ENCODE assay signal across 1 cellular context in the genomic region with DNA sequence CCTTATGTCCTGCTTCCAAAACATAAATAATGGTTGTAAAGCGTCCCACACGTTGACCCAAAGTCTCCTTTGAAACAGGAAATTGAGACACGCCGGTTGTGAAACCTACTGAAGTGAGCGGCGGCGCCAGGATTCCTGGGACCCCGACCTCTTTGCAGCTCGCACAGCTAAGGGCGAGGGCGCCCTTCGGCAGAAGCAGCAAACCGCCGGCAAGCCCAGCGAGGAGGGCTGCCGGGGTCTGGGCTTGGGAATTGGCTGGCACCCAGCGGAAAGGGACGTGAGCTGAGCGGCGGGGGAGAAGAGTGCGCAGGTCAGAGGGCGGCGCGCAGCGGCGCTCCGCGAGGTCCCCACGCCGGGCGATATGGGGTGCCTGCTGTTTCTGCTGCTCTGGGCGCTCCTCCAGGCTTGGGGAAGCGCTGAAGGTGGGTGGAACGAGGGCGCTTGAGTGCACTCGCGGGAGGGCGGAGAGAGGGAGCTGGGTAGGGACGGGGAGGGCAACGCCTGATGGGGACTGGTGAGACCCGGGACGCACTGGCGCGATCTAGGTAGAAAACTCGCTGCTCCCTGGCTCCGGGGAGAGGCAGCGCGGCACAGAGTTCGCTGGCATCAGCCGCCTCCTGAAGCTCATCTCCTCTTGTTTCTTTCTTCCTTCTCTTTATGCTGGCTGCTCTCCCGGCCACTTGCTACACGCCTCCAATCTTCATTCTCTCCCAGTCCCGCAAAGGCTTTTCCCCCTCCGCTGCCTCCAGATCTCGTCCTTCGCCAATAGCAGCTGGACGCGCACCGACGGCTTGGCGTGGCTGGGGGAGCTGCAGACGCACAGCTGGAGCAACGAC.
TF ChIP-seq lines count a peak whose summit lies in the region.

CD1D (plus strand) TSS at position 155 of the 836 bp plus-strand sequence; CDS start at position 362, 207 bp downstream.

TF ChIP-seq in WTC11, 78 proteins besides CTCF, POLR2A, EP300 and RAD21 (continued from another document):
- TF ChIP-seq NR2C2 (CRISPR knock-in tag; IDR thresholded peaks at IDR 0.05) (no peak), FOXP1 (CRISPR knock-in tag; IDR thresholded peaks at IDR 0.05; ENCODE audit: borderline replicate concordance) (0 out of 2 replicates have a peak, but pooled peaks have one; percentile 53), ZNF396 (CRISPR knock-in tag; IDR thresholded peaks at IDR 0.05; ENCODE audit: borderline replicate concordance) (no peak), RORB (CRISPR knock-in tag; IDR thresholded peaks at IDR 0.05) (no peak), GTF2I (CRISPR knock-in tag; conservative IDR thresholded peaks at IDR 0.05) (no peak), HMGXB4 (CRISPR knock-in tag; IDR thresholded peaks at IDR 0.05) (no peak), STAT6 (CRISPR knock-in tag; conservative IDR thresholded peaks at IDR 0.05; ENCODE audit: low read depth) (no peak), ZNF532 (CRISPR knock-in tag; IDR thresholded peaks at IDR 0.05; ENCODE audit: borderline replicate concordance) (no peak), ZNF423 (CRISPR knock-in tag; IDR thresholded peaks at IDR 0.05) (peak; percentile 23; the same call in 1 of the 2 replicates), ZBTB21 (CRISPR knock-in tag; IDR thresholded peaks at IDR 0.05; ENCODE audit: borderline replicate concordance) (peak; percentile 35; the same call in 1 of the 2 replicates), TEAD4 (CRISPR knock-in tag; IDR thresholded peaks at IDR 0.05) (0 out of 2 replicates have a peak, but pooled peaks have one; percentile 14), FOXJ3 (CRISPR knock-in tag; IDR thresholded peaks at IDR 0.05; ENCODE audit: borderline replicate concordance) (no peak), SMAD4 (CRISPR knock-in tag; IDR thresholded peaks at IDR 0.05) (no peak), ZNF138 (CRISPR knock-in tag; conservative IDR thresholded peaks at IDR 0.05) (no peak)
- TF ChIP-seq, protein P1, sequence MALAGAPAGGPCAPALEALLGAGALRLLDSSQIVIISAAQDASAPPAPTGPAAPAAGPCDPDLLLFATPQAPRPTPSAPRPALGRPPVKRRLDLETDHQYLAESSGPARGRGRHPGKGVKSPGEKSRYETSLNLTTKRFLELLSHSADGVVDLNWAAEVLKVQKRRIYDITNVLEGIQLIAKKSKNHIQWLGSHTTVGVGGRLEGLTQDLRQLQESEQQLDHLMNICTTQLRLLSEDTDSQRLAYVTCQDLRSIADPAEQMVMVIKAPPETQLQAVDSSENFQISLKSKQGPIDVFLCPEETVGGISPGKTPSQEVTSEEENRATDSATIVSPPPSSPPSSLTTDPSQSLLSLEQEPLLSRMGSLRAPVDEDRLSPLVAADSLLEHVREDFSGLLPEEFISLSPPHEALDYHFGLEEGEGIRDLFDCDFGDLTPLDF (CRISPR knock-in tag; IDR thresholded peaks at IDR 0.05) = no peak
- TF ChIP-seq, protein P2, sequence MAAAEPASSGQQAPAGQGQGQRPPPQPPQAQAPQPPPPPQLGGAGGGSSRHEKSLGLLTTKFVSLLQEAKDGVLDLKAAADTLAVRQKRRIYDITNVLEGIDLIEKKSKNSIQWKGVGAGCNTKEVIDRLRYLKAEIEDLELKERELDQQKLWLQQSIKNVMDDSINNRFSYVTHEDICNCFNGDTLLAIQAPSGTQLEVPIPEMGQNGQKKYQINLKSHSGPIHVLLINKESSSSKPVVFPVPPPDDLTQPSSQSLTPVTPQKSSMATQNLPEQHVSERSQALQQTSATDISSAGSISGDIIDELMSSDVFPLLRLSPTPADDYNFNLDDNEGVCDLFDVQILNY (CRISPR knock-in tag; IDR thresholded peaks at IDR 0.05) = no peak
- TF ChIP-seq, protein P3, sequence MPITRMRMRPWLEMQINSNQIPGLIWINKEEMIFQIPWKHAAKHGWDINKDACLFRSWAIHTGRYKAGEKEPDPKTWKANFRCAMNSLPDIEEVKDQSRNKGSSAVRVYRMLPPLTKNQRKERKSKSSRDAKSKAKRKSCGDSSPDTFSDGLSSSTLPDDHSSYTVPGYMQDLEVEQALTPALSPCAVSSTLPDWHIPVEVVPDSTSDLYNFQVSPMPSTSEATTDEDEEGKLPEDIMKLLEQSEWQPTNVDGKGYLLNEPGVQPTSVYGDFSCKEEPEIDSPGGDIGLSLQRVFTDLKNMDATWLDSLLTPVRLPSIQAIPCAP (CRISPR knock-in tag; IDR thresholded peaks at IDR 0.05) = no peak
- TF ChIP-seq, protein P4, sequence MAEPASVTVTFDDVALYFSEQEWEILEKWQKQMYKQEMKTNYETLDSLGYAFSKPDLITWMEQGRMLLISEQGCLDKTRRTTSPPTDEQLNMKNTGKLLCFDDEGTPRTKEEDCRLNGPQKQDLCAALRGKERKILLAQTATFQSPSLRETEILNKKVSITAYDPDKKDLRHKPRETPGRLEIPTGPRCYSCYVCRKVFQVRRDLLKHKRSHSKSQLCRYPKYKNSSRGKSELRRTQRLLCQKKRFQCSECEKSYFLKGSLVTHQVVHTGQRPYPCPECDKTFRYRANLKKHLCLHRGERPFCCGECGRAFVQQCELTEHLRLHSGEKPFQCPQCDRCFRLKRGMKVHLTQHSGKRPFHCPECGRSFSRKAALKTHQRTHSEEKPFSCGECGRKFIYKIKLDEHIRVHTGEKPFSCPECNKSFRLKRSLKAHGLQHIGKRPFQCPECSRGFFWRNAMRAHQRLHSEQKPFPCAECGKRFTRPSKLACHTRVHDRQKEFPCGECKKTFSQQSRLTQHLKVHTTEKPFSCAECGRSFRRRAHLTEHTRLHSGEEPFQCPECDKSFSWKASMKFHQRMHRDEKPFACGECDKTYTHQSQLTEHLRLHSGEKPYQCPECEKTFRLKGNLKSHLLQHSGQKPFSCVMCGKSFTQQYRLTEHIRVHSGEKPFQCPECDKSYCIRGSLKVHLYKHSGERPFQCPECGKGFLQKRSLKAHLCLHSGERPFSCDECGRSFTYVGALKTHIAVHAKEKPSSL (CRISPR knock-in tag; conservative IDR thresholded peaks at IDR 0.05) = no peak
- TF ChIP-seq, protein P5, sequence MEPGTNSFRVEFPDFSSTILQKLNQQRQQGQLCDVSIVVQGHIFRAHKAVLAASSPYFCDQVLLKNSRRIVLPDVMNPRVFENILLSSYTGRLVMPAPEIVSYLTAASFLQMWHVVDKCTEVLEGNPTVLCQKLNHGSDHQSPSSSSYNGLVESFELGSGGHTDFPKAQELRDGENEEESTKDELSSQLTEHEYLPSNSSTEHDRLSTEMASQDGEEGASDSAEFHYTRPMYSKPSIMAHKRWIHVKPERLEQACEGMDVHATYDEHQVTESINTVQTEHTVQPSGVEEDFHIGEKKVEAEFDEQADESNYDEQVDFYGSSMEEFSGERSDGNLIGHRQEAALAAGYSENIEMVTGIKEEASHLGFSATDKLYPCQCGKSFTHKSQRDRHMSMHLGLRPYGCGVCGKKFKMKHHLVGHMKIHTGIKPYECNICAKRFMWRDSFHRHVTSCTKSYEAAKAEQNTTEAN (CRISPR knock-in tag; IDR thresholded peaks at IDR 0.05) = no peak
- TF ChIP-seq, protein P6, sequence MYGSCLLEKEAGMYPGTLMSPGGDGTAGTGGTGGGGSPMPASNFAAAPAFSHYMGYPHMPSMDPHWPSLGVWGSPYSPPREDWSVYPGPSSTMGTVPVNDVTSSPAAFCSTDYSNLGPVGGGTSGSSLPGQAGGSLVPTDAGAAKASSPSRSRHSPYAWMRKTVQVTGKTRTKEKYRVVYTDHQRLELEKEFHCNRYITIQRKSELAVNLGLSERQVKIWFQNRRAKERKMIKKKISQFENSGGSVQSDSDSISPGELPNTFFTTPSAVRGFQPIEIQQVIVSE (CRISPR knock-in tag; IDR thresholded peaks at IDR 0.05; ENCODE audit: borderline replicate concordance) = no peak
- TF ChIP-seq, protein P7, sequence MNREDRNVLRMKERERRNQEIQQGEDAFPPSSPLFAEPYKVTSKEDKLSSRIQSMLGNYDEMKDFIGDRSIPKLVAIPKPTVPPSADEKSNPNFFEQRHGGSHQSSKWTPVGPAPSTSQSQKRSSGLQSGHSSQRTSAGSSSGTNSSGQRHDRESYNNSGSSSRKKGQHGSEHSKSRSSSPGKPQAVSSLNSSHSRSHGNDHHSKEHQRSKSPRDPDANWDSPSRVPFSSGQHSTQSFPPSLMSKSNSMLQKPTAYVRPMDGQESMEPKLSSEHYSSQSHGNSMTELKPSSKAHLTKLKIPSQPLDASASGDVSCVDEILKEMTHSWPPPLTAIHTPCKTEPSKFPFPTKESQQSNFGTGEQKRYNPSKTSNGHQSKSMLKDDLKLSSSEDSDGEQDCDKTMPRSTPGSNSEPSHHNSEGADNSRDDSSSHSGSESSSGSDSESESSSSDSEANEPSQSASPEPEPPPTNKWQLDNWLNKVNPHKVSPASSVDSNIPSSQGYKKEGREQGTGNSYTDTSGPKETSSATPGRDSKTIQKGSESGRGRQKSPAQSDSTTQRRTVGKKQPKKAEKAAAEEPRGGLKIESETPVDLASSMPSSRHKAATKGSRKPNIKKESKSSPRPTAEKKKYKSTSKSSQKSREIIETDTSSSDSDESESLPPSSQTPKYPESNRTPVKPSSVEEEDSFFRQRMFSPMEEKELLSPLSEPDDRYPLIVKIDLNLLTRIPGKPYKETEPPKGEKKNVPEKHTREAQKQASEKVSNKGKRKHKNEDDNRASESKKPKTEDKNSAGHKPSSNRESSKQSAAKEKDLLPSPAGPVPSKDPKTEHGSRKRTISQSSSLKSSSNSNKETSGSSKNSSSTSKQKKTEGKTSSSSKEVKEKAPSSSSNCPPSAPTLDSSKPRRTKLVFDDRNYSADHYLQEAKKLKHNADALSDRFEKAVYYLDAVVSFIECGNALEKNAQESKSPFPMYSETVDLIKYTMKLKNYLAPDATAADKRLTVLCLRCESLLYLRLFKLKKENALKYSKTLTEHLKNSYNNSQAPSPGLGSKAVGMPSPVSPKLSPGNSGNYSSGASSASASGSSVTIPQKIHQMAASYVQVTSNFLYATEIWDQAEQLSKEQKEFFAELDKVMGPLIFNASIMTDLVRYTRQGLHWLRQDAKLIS (CRISPR knock-in tag; IDR thresholded peaks at IDR 0.05; ENCODE audit: borderline replicate concordance) = no peak
- TF ChIP-seq, protein P8, sequence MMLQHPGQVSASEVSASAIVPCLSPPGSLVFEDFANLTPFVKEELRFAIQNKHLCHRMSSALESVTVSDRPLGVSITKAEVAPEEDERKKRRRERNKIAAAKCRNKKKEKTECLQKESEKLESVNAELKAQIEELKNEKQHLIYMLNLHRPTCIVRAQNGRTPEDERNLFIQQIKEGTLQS (CRISPR knock-in tag; conservative IDR thresholded peaks at IDR 0.05) = no peak
TF ChIP-seq in WTC11: peak in this region for 8.
